Comparison of ENCODE assay signal across 11 cellular contexts in the genomic region with DNA sequence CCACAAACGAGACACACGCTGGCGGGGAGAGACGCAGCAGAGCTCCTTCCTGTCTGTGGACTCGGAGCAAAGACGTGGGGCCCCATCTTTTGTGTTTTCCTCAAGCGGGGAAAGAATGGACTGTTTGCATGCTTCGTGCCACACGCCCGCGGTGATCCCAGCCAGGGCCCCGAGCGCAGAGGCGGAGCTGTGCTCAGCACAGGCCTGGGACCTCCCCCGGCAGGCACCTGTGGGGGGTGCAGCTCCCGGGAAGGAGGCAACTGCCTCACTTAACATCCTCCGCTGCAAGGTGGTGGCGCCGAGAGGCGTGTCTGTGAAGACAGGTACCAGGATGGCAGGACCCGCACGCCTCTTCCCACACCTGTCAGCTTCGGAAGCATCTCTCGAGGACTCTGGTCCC. TPM values are rescaled to one million over a fixed set of nuclear protein-coding genes. Genes with fewer than 3 reads are reported as not detected.
DNase-seq lines count a peak whose midpoint lies in the region; ATAC-seq and TF ChIP-seq lines count a peak whose summit lies in the region.
"Had no signal": no experiment of that assay in that cellular context is flagged by ENCODE, and none has a peak within 500 bp of the region (broad histone marks: within the 10 kb centered on the region; RNA-seq: fewer than 3 reads in every experiment).

No MANE protein-coding gene starts in this region.

- no peak for TF ChIP-seq POLR2A in esophagus muscularis mucosa (IDR thresholded peaks at IDR 0.05; ENCODE audit: low read depth)

- no peak overlapping the region for H3K27ac ChIP-seq in HUES6 (ENCODE audit: low read depth, low read length)
- no peak overlapping the region for H3K27ac ChIP-seq in iPS-20b (ENCODE audit: low read length)
- no peak overlapping the region for H3K27ac ChIP-seq in esophagus muscularis mucosa (replicated peaks in 1 of 4)
- H3K27ac ChIP-seq: dorsolateral prefrontal cortex had no signal

- no peak for TF ChIP-seq EP300 in esophagus muscularis mucosa (IDR thresholded peaks at IDR 0.05)

- H3K9me3 ChIP-seq in HUES6 (ENCODE audit: control insufficient read depth, insufficient read depth, low read depth, low read length), result no peaks in the 10 kb centered on the region
- H3K9me3 ChIP-seq in iPS-20b (ENCODE audit: insufficient read depth, low read depth, low read length), result no peaks in the 10 kb centered on the region; the same call in 1 of the 2 replicates
- H3K9me3 ChIP-seq in esophagus muscularis mucosa, result no peaks in the 10 kb centered on the region

- no peak for ATAC-seq in GM21723 (IDR thresholded peaks at IDR 0.05; ENCODE audit: unreplicated experiment)

- peak overlapping the region; percentile 18; the same call in 1 of the 2 replicates for H3K4me3 ChIP-seq in HUES6 (ENCODE audit: low read depth, low read length)
- H3K4me3 ChIP-seq in iPS-20b (ENCODE audit: low read length), result 0 out of 2 replicates have a peak overlapping the region, but pooled peaks have one; percentile 6
- no peak overlapping the region for H3K4me3 ChIP-seq in esophagus muscularis mucosa
- H3K4me3 ChIP-seq: dorsolateral prefrontal cortex had no signal

- intact Hi-C loops in esophagus muscularis mucosa (cut with DNase I), result no loop called here

- peaks cover 21% of the 10 kb centered on the region for H3K27me3 ChIP-seq in HUES6 (ENCODE audit: control insufficient read depth, insufficient read depth, low read length)
- H3K27me3 ChIP-seq in iPS-20b (ENCODE audit: insufficient read depth, low read length), result peaks cover 12% of the 10 kb centered on the region
- peaks cover 0 to 70% (median 0%) of the 10 kb centered on the region in 4 donors for H3K27me3 ChIP-seq in esophagus muscularis mucosa

- peak; percentile 71 for DNase-seq in activated CD8-positive, alpha-beta memory T cell treated with anti-CD3 and anti-CD28 coated beads, Interleukin-2, amount 50 U/mL, for 48 hours
- peak; percentile 13 to 44 (median 28) for DNase-seq in stimulated activated CD4-positive, alpha-beta T cell treated with anti-CD3 and anti-CD28 coated beads, TNF-alpha, amount 100 ng/mL, for 24 hours (ENCODE audit: low read depth in 3 of 3)
- no peak for DNase-seq in esophagus muscularis mucosa (ENCODE audit: extremely low spot score)
- no peak for DNase-seq in AG08396 (ENCODE audit: low spot score)
- DNase-seq in cerebellar cortex (ENCODE audit: low spot score), result no peak
- DNase-seq: dorsolateral prefrontal cortex had no signal

- WGBS in esophagus muscularis mucosa, result 3% methylated on average over 15 of the region's 24 CpGs

- H3K36me3 ChIP-seq in HUES6 (ENCODE audit: control insufficient read depth, insufficient read depth, low read length) (no peaks in the 10 kb centered on the region), iPS-20b (ENCODE audit: insufficient read depth, low read depth, low read length) (no peaks in the 10 kb centered on the region), esophagus muscularis mucosa (no peaks in the 10 kb centered on the region)

- no peak overlapping the region for H3K9ac ChIP-seq in HUES6 (ENCODE audit: low read length)
- no peak overlapping the region for H3K9ac ChIP-seq in iPS-20b (ENCODE audit: low read depth, low read length)

- peaks cover 10% of the 10 kb centered on the region for H3K4me1 ChIP-seq in HUES6 (ENCODE audit: control insufficient read depth, insufficient read depth, low read length)
- peaks cover 4% of the 10 kb centered on the region; the same call in 1 of the 2 replicates for H3K4me1 ChIP-seq in iPS-20b (ENCODE audit: insufficient read depth, low read length)
- H3K4me1 ChIP-seq in esophagus muscularis mucosa, result peaks cover 3 to 11% (median 7%) of the 10 kb centered on the region in 4 donors

- no peak for TF ChIP-seq CTCF in esophagus muscularis mucosa (IDR thresholded peaks at IDR 0.05)

RNA-seq across cellular contexts. Expression of gene TRARG1, which starts 19.2 kb away (rescaled TPM):
- total RNA-seq in esophagus muscularis mucosa, result under 1 TPM in 3 of 4 donors, not detected in 1; 0.11 to 0.32 (median 0.17) TPM
- total RNA-seq: liver, M059J had no signal

RNA-seq across cellular contexts. Expression of gene BHLHA9, which starts 28.4 kb away (rescaled TPM):
- total RNA-seq in esophagus muscularis mucosa, result not detected
- total RNA-seq: liver, M059J had no signal

Comparison
In these comparisons a context has a peak if more than half of its experiments do, and no peak if none do; other contexts are left out.
1. H3K4me3 ChIP-seq: peak in HUES6 (single experiment) and iPS-20b (single experiment); none in esophagus muscularis mucosa (0 of 4).
2. DNase-seq: peak in activated CD8-positive, alpha-beta memory T cell treated with anti-CD3 and anti-CD28 coated beads, Interleukin-2, amount 50 U/mL, for 48 hours (single experiment) and stimulated activated CD4-positive, alpha-beta T cell treated with anti-CD3 and anti-CD28 coated beads, TNF-alpha, amount 100 ng/mL, for 24 hours (3 of 3); none in esophagus muscularis mucosa (single experiment), AG08396 (single experiment) and cerebellar cortex (single experiment).